Comparison of ENCODE assay signal across 10 cellular contexts in the genomic region with DNA sequence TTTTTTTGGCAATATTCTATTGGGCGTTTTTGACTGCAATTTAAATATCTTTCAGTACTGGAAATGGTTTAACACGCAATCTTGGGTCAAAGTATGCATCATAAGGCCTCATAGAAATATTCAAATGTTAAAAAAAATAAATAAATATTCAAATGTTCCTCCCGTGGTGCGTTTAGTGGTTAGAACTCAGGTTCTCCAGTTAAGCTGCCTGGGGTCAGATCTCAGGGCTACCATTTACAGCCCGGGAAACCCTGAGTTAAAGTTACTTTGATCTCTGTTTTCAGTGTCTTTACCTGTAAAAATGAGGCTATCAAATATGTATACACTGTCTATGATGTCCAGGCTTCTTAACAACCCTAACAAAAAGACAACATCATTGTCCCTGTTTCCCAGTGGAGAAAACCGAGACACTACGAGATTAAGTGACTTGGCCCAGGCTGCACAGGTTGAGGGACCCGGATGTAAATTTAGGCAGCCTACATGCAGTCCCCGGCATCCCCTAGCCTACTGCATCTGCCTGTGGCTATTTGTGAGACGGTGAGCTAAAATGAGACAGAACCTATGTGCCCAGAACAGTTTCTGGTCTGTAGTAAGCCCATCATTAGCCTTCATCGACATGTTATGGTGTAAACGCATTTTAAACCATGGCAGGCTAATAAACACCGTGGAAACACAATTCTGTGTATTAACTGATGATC. TPM values are rescaled to one million over a fixed set of nuclear protein-coding genes. Genes with fewer than 3 reads are reported as not detected.
DNase-seq lines count a peak whose midpoint lies in the region; ATAC-seq and TF ChIP-seq lines count a peak whose summit lies in the region.
"Had no signal": no experiment of that assay in that cellular context is flagged by ENCODE, and none has a peak within 500 bp of the region (broad histone marks: within the 10 kb centered on the region; RNA-seq: fewer than 3 reads in every experiment).

No MANE protein-coding gene starts in this region.

- H4K20me1 ChIP-seq in Karpas-422 (ENCODE audit: insufficient read depth, low read depth, low read length), result no peaks in the 10 kb centered on the region
- H4K20me1 ChIP-seq: BLaER1 had no signal

- no peaks in the 10 kb centered on the region for H3K9me3 ChIP-seq in right cardiac atrium (ENCODE audit: control insufficient read depth, low read length)
- H3K9me3 ChIP-seq in testis, result no peaks in the 10 kb centered on the region
- H3K9me3 ChIP-seq in Karpas-422 (ENCODE audit: low read length), result no peaks in the 10 kb centered on the region

- peak overlapping the region; percentile 70 for H3K27ac ChIP-seq in right cardiac atrium (ENCODE audit: low read length)
- peak overlapping the region; percentile 85 to 94 for H3K27ac ChIP-seq in testis
- no peak overlapping the region for H3K27ac ChIP-seq in Karpas-422 (ENCODE audit: low read length)
- H3K27ac ChIP-seq: BLaER1 had no signal

- ATAC-seq in activated CD8-positive, alpha-beta T cell treated with anti-CD3 and anti-CD28 coated beads for 36 hours, result no peak
- ATAC-seq in activated CD8-positive, alpha-beta T cell treated with anti-CD3 and anti-CD28 coated beads, Interleukin-2, amount 10 ng/mL, durations not matched to agents 7 days and 5 days, result no peak
- ATAC-seq in right cardiac atrium (no peak), GM18502 (IDR thresholded peaks at IDR 0.05; ENCODE audit: poor library complexity, unreplicated experiment) (no peak)

- peak overlapping the region; percentile 77 for H3K4me3 Mint-ChIP-seq in activated CD8-positive, alpha-beta T cell treated with anti-CD3 and anti-CD28 coated beads for 36 hours
- H3K4me3 Mint-ChIP-seq in activated CD8-positive, alpha-beta T cell treated with anti-CD3 and anti-CD28 coated beads, Interleukin-2, amount 10 ng/mL, durations not matched to agents 7 days and 5 days, result no peak overlapping the region
- peak overlapping the region; percentile 52 for H3K4me3 Mint-ChIP-seq in activated T-helper 1 cell treated with anti-CD3 and anti-CD28 coated beads, Interleukin-12 subunit alpha, Interleukin-12 subunit beta, Interleukin-2, Interleukin-4 antibody, amounts not matched to agents 30 ng/mL and 10 ng/mL and 1 ng/mL, durations not matched to agents 14 hours and 24 hours and 36 hours

- H3K9ac ChIP-seq in Karpas-422 (ENCODE audit: low read length), result no peak overlapping the region
- H3K9ac ChIP-seq: BLaER1 had no signal

- H3K4me1 ChIP-seq in right cardiac atrium (ENCODE audit: control insufficient read depth, insufficient read depth, low read length) (peaks cover 11% of the 10 kb centered on the region), testis (no peaks in the 10 kb centered on the region), Karpas-422 (ENCODE audit: low read length) (no peaks in the 10 kb centered on the region)
- H3K4me1 ChIP-seq: BLaER1 had no signal

- H3K27me3 Mint-ChIP-seq in activated CD8-positive, alpha-beta T cell treated with anti-CD3 and anti-CD28 coated beads for 36 hours, result peaks cover 16% of the 10 kb centered on the region
- H3K27me3 Mint-ChIP-seq in activated CD8-positive, alpha-beta T cell treated with anti-CD3 and anti-CD28 coated beads, Interleukin-2, amount 10 ng/mL, durations not matched to agents 7 days and 5 days (ENCODE audit: low read depth), result peaks cover 31% of the 10 kb centered on the region
- H3K27me3 Mint-ChIP-seq in activated T-helper 1 cell treated with anti-CD3 and anti-CD28 coated beads, Interleukin-12 subunit alpha, Interleukin-12 subunit beta, Interleukin-2, Interleukin-4 antibody, amounts not matched to agents 30 ng/mL and 10 ng/mL and 1 ng/mL, durations not matched to agents 14 hours and 24 hours and 36 hours (ENCODE audit: insufficient read depth), result peaks cover 37% of the 10 kb centered on the region

- H3K4me1 Mint-ChIP-seq in activated CD8-positive, alpha-beta T cell treated with anti-CD3 and anti-CD28 coated beads for 36 hours (ENCODE audit: low read depth), result peaks cover 10% of the 10 kb centered on the region
- H3K4me1 Mint-ChIP-seq in activated CD8-positive, alpha-beta T cell treated with anti-CD3 and anti-CD28 coated beads, Interleukin-2, amount 10 ng/mL, durations not matched to agents 7 days and 5 days (ENCODE audit: low read depth), result peaks cover 8% of the 10 kb centered on the region
- peaks cover 4% of the 10 kb centered on the region for H3K4me1 Mint-ChIP-seq in activated T-helper 1 cell treated with anti-CD3 and anti-CD28 coated beads, Interleukin-12 subunit alpha, Interleukin-12 subunit beta, Interleukin-2, Interleukin-4 antibody, amounts not matched to agents 30 ng/mL and 10 ng/mL and 1 ng/mL, durations not matched to agents 14 hours and 24 hours and 36 hours (ENCODE audit: low read depth)

- WGBS in right cardiac atrium, result 69% methylated on average over 13 of the region's 13 CpGs
- 58 to 64% methylated on average over 13 of the region's 13 CpGs for WGBS in testis, 2 donors

- CTCF ChIA-PET in activated CD8-positive, alpha-beta T cell treated with anti-CD3 and anti-CD28 coated beads for 36 hours (lab: Charles Lee), result interaction anchor here (1.1 kb wide), 1 partner anchor 21 kb away, joined by 3 read pairs; no protein-coding TSS in a partner anchor
- CTCF ChIA-PET in activated CD8-positive, alpha-beta T cell treated with anti-CD3 and anti-CD28 coated beads, Interleukin-2, amount 10 ng/mL, durations not matched to agents 7 days and 5 days (lab: Charles Lee), result no interaction called here

- H3K79me2 ChIP-seq in Karpas-422 (ENCODE audit: low read length), result no peaks in the 10 kb centered on the region

- no peaks in the 10 kb centered on the region for H3K9me2 ChIP-seq in Karpas-422 (replicated peaks; ENCODE audit: insufficient read depth, low read length)

- H3K27me3 ChIP-seq in right cardiac atrium (ENCODE audit: control insufficient read depth, insufficient read depth), result no peaks in the 10 kb centered on the region
- no peaks in the 10 kb centered on the region for H3K27me3 ChIP-seq in testis
- no peaks in the 10 kb centered on the region for H3K27me3 ChIP-seq in Karpas-422 (ENCODE audit: low read length)
- H3K27me3 ChIP-seq: BLaER1 had no signal

- no peak for TF ChIP-seq CTCF in activated CD8-positive, alpha-beta T cell treated with anti-CD3 and anti-CD28 coated beads for 36 hours (IDR thresholded peaks at IDR 0.05)
- TF ChIP-seq CTCF in testis (IDR thresholded peaks at IDR 0.05), result no peak

- no peaks in the 10 kb centered on the region for H3K36me3 Mint-ChIP-seq in activated CD8-positive, alpha-beta T cell treated with anti-CD3 and anti-CD28 coated beads for 36 hours (ENCODE audit: low read depth)
- H3K36me3 Mint-ChIP-seq in activated CD8-positive, alpha-beta T cell treated with anti-CD3 and anti-CD28 coated beads, Interleukin-2, amount 10 ng/mL, durations not matched to agents 7 days and 5 days (ENCODE audit: low read depth), result peaks cover 2% of the 10 kb centered on the region
- no peaks in the 10 kb centered on the region for H3K36me3 Mint-ChIP-seq in activated T-helper 1 cell treated with anti-CD3 and anti-CD28 coated beads, Interleukin-12 subunit alpha, Interleukin-12 subunit beta, Interleukin-2, Interleukin-4 antibody, amounts not matched to agents 30 ng/mL and 10 ng/mL and 1 ng/mL, durations not matched to agents 14 hours and 24 hours and 36 hours (ENCODE audit: low read depth)

- POLR2A ChIA-PET in activated CD8-positive, alpha-beta T cell treated with anti-CD3 and anti-CD28 coated beads for 36 hours (lab: Charles Lee), result no interaction called here
- POLR2A ChIA-PET in activated CD8-positive, alpha-beta T cell treated with anti-CD3 and anti-CD28 coated beads, Interleukin-2, amount 10 ng/mL, durations not matched to agents 7 days and 5 days (lab: Charles Lee), result no interaction called here

- intact Hi-C loops in activated CD8-positive, alpha-beta T cell treated with anti-CD3 and anti-CD28 coated beads for 36 hours (cut with micrococcal nuclease), result no loop called here
- intact Hi-C loops in activated T-helper 1 cell treated with anti-CD3 and anti-CD28 coated beads, Interleukin-12 subunit alpha, Interleukin-12 subunit beta, Interleukin-2, Interleukin-4 antibody, amounts not matched to agents 30 ng/mL and 10 ng/mL and 1 ng/mL, durations not matched to agents 14 hours and 24 hours and 36 hours (cut with micrococcal nuclease), result loop anchor here (5.0 kb wide), 1 partner anchor 350 kb away; no protein-coding TSS in a partner anchor
- intact Hi-C loops in right cardiac atrium (cut with DNase I), result no loop called here
- intact Hi-C loops in testis (cut with DNase I; ENCODE audit: low total_unique reads), result no loop called here

- H3K9me3 Mint-ChIP-seq in activated CD8-positive, alpha-beta T cell treated with anti-CD3 and anti-CD28 coated beads for 36 hours, result no peaks in the 10 kb centered on the region
- H3K9me3 Mint-ChIP-seq in activated CD8-positive, alpha-beta T cell treated with anti-CD3 and anti-CD28 coated beads, Interleukin-2, amount 10 ng/mL, durations not matched to agents 7 days and 5 days (ENCODE audit: insufficient read depth), result no peaks in the 10 kb centered on the region
- no peaks in the 10 kb centered on the region for H3K9me3 Mint-ChIP-seq in activated T-helper 1 cell treated with anti-CD3 and anti-CD28 coated beads, Interleukin-12 subunit alpha, Interleukin-12 subunit beta, Interleukin-2, Interleukin-4 antibody, amounts not matched to agents 30 ng/mL and 10 ng/mL and 1 ng/mL, durations not matched to agents 14 hours and 24 hours and 36 hours
- H3K9me3 Mint-ChIP-seq: dendritic cell treated with granulocyte-macrophage colony-stimulating factor and Interleukin-4, amounts not matched to agents 40 ng/mL and 50 ng/mL, for 4 days had no signal

- no peak for TF ChIP-seq POLR2A in testis (IDR thresholded peaks at IDR 0.05)

- no peak overlapping the region for H2AFZ ChIP-seq in Karpas-422 (ENCODE audit: low read length)

- DNase-seq in activated CD8-positive, alpha-beta T cell treated with anti-CD3 and anti-CD28 coated beads for 36 hours, result no peak
- no peak for DNase-seq in activated CD8-positive, alpha-beta T cell treated with anti-CD3 and anti-CD28 coated beads, Interleukin-2, amount 10 ng/mL, durations not matched to agents 7 days and 5 days
- DNase-seq in activated T-helper 1 cell treated with anti-CD3 and anti-CD28 coated beads, Interleukin-12 subunit alpha, Interleukin-12 subunit beta, Interleukin-2, Interleukin-4 antibody, amounts not matched to agents 30 ng/mL and 10 ng/mL and 1 ng/mL, durations not matched to agents 14 hours and 24 hours and 36 hours (ENCODE audit: low spot score), result no peak
- DNase-seq in right cardiac atrium (no peak), testis (peak; percentile 18), NAMALWA (ENCODE audit: low spot score) (no peak), Karpas-422 (no peak)

- H3K4me3 ChIP-seq in right cardiac atrium (ENCODE audit: low read length) (peak overlapping the region; percentile 85), testis (peak overlapping the region; percentile 88 to 93), Karpas-422 (ENCODE audit: low read length) (no peak overlapping the region)
- H3K4me3 ChIP-seq: BLaER1 had no signal

- H3K27ac Mint-ChIP-seq in activated CD8-positive, alpha-beta T cell treated with anti-CD3 and anti-CD28 coated beads for 36 hours, result no peak overlapping the region
- H3K27ac Mint-ChIP-seq in activated CD8-positive, alpha-beta T cell treated with anti-CD3 and anti-CD28 coated beads, Interleukin-2, amount 10 ng/mL, durations not matched to agents 7 days and 5 days, result no peak overlapping the region
- H3K27ac Mint-ChIP-seq in activated T-helper 1 cell treated with anti-CD3 and anti-CD28 coated beads, Interleukin-12 subunit alpha, Interleukin-12 subunit beta, Interleukin-2, Interleukin-4 antibody, amounts not matched to agents 30 ng/mL and 10 ng/mL and 1 ng/mL, durations not matched to agents 14 hours and 24 hours and 36 hours, result no peak overlapping the region
- H3K27ac Mint-ChIP-seq: dendritic cell treated with granulocyte-macrophage colony-stimulating factor and Interleukin-4, amounts not matched to agents 40 ng/mL and 50 ng/mL, for 4 days had no signal

- H3K4me2 ChIP-seq in Karpas-422 (ENCODE audit: low read depth, low read length, poor library complexity, severe bottlenecking), result no peak overlapping the region
- H3K4me2 ChIP-seq: BLaER1 had no signal

- no peaks in the 10 kb centered on the region for H3K36me3 ChIP-seq in testis (ENCODE audit: low read depth, missing control alignments)
- H3K36me3 ChIP-seq in Karpas-422 (ENCODE audit: insufficient read depth, low read length), result no peaks in the 10 kb centered on the region
- H3K36me3 ChIP-seq: BLaER1 had no signal

RNA-seq across cellular contexts. Expression of gene FHL2, which starts 1.7 kb away (rescaled TPM):
- total RNA-seq in activated CD8-positive, alpha-beta T cell treated with anti-CD3 and anti-CD28 coated beads for 36 hours, result 1 to 10 TPM; 3.3 to 4.4 TPM
- 1 to 10 TPM; 1.9 to 2.2 TPM for total RNA-seq in activated CD8-positive, alpha-beta T cell treated with anti-CD3 and anti-CD28 coated beads, Interleukin-2, amount 10 ng/mL, durations not matched to agents 7 days and 5 days
- 2.3 and 2.6 TPM in 2 replicates for total RNA-seq in activated T-helper 1 cell treated with anti-CD3 and anti-CD28 coated beads, Interleukin-12 subunit alpha, Interleukin-12 subunit beta, Interleukin-2, Interleukin-4 antibody, amounts not matched to agents 30 ng/mL and 10 ng/mL and 1 ng/mL, durations not matched to agents 14 hours and 24 hours and 36 hours
- total RNA-seq in right cardiac atrium (100 to 1,000 TPM; 423 to 631 (median 511) TPM), testis (100 to 1,000 TPM in 1 of 2 donors, 10 to 100 TPM in 1; 76.9 to 154 TPM)
- polyA plus RNA-seq in right cardiac atrium (410 TPM), testis (ENCODE audit: insufficient read depth, low read depth, low replicate concordance) (99.3 TPM)
- total RNA-seq in Karpas-422 (2014; rRNA removed; shearing (Covaris generic); ENCODE audit: low replicate concordance), result 0.26 TPM in 1 of 2 replicates, not detected in the other

RNA-seq across cellular contexts. Expression of gene C2orf49, which starts 59.8 kb away (rescaled TPM):
- total RNA-seq in activated CD8-positive, alpha-beta T cell treated with anti-CD3 and anti-CD28 coated beads for 36 hours, result 10 to 100 TPM; 22.3 to 23.3 TPM
- 10 to 100 TPM; 19.6 to 19.8 TPM for total RNA-seq in activated CD8-positive, alpha-beta T cell treated with anti-CD3 and anti-CD28 coated beads, Interleukin-2, amount 10 ng/mL, durations not matched to agents 7 days and 5 days
- total RNA-seq in activated T-helper 1 cell treated with anti-CD3 and anti-CD28 coated beads, Interleukin-12 subunit alpha, Interleukin-12 subunit beta, Interleukin-2, Interleukin-4 antibody, amounts not matched to agents 30 ng/mL and 10 ng/mL and 1 ng/mL, durations not matched to agents 14 hours and 24 hours and 36 hours, result 18.5 and 23.4 TPM in 2 replicates
- total RNA-seq in right cardiac atrium, result 10 to 100 TPM; 13.2 to 20.3 (median 17.0) TPM
- polyA plus RNA-seq in right cardiac atrium, result 15.8 TPM
- total RNA-seq in testis, result 10 to 100 TPM; 32.6 to 35.4 TPM
- polyA plus RNA-seq in testis (ENCODE audit: insufficient read depth, low read depth, low replicate concordance), result 28.5 TPM
- total RNA-seq in Karpas-422 (2014; rRNA removed; shearing (Covaris generic); ENCODE audit: low replicate concordance), result 26.3 and 42.4 TPM in 2 replicates

Comparison
In these comparisons a context has a peak if more than half of its experiments do, and no peak if none do; other contexts are left out.
1. RNA of gene FHL2, which starts 1.7 kb away (total RNA-seq): 423 to 631 TPM in right cardiac atrium and 76.9 to 154 TPM in testis; 3.3 to 4.4 TPM in activated CD8-positive, alpha-beta T cell treated with anti-CD3 and anti-CD28 coated beads for 36 hours, 2.3 to 2.6 TPM in activated T-helper 1 cell treated with anti-CD3 and anti-CD28 coated beads, Interleukin-12 subunit alpha, Interleukin-12 subunit beta, Interleukin-2, Interleukin-4 antibody, amounts not matched to agents 30 ng/mL and 10 ng/mL and 1 ng/mL, durations not matched to agents 14 hours and 24 hours and 36 hours, 1.9 to 2.2 TPM in activated CD8-positive, alpha-beta T cell treated with anti-CD3 and anti-CD28 coated beads, Interleukin-2, amount 10 ng/mL, durations not matched to agents 7 days and 5 days and 0.26 TPM in Karpas-422; every median in the first group is over 10 times any median in the second.